Comparison of ENCODE assay signal across 19 cellular contexts in genomic region chr1:178098262-178098661, GRCh38. TPM values are rescaled to one million over a fixed set of nuclear protein-coding genes. Genes with fewer than 3 reads are reported as not detected.
A peak's percentile ranks its signal among the peaks of the same experiment; 100 is the strongest.
DNase-seq lines count a peak whose midpoint lies in the region; ATAC-seq, FAIRE-seq and TF ChIP-seq lines count a peak whose summit lies in the region.
"Had no signal": no experiment of that assay in that cellular context is flagged by ENCODE, and none has a peak within 500 bp of the region (broad histone marks: within the 10 kb centered on the region; RNA-seq: fewer than 3 reads in every experiment).

No MANE protein-coding gene starts in this region.

- H3K27me3 ChIP-seq in heart right ventricle = peaks cover 0 to 14% (median 0%) of the 10 kb centered on the region in 7 donors

- peak overlapping the region; percentile 25 to 97 (median 94) for H3K27ac ChIP-seq in heart right ventricle

- DNase-seq in heart right ventricle (no peak), cardiac septum (ENCODE audit: low spot score) (no peak), astrocyte of the hippocampus (ENCODE audit: low read depth, low spot score) (peak; percentile 40), iris pigment epithelial cell (ENCODE audit: low read depth) (peak; percentile 60), D721Med (ENCODE audit: insufficient read length, low spot score) (no peak)
- no peak for DNase-seq in NK-92 treated with Interleukin-12 subunit alpha and Interleukin-12 subunit beta, amount 100 ng/mL, for 24 hours (lab: John Stamatoyannopoulos, UW)
- DNase-seq: activated CD4-positive, alpha-beta T cell treated with anti-CD3 and anti-CD28 coated beads, Interleukin-2, amount 10 ng/mL, durations not matched to agents 7 days and 5 days; activated T-cell treated with anti-CD3 and anti-CD28 coated beads, Interleukin-2, amount 50 U/mL, for 4 hours; Caco-2; effector CD4-positive, alpha-beta T cell; glutamatergic neuron; kidney glomerular epithelial cell; NCI-H1436 treated with DMSO at 0.1 percent for 48 hours; NCI-H524 treated with DMSO at 0.1 percent for 48 hours; stimulated activated naive CD8-positive, alpha-beta T cell treated with anti-CD3 and anti-CD28 coated beads, Interleukin-15, amount 100 ng/mL, for 72 hours; T-helper 2 cell had no signal

- TF ChIP-seq CTCF in heart right ventricle (IDR thresholded peaks at IDR 0.05) (no peak), D721Med (IDR thresholded peaks at IDR 0.05; ENCODE audit: insufficient read depth, missing control alignments) (no peak)

- H3K9me3 ChIP-seq in heart right ventricle = no peaks in the 10 kb centered on the region
- H3K9me3 ChIP-seq: Caco-2 had no signal

- FAIRE-seq in D721Med (lab: Jason Lieb, UNC) = no peak

- peak overlapping the region in 9 of 10 donors; percentile 2 to 96 (median 34) for H3K4me3 ChIP-seq in heart right ventricle

- ATAC-seq in heart right ventricle = peak in 1 of 8 donors; percentile 16
- ATAC-seq in HG02840 (IDR thresholded peaks at IDR 0.05; ENCODE audit: low FRiP score, unreplicated experiment) = no peak
- ATAC-seq in GM21390 (IDR thresholded peaks at IDR 0.05; ENCODE audit: unreplicated experiment) = no peak
- ATAC-seq: activated T-cell treated with anti-CD3 and anti-CD28 coated beads, Interleukin-2, amount 50 U/mL, for 4 hours; HCT116; stimulated activated naive CD8-positive, alpha-beta T cell treated with anti-CD3 and anti-CD28 coated beads, Interleukin-15, amount 100 ng/mL, for 72 hours had no signal

- peaks cover 7 to 87% (median 74%) of the 10 kb centered on the region in 9 donors for H3K4me1 ChIP-seq in heart right ventricle

- intact Hi-C loops in heart right ventricle (cut with DNase I) (loop anchor here in 9 of 10 donors (5.0 to 10.0 kb wide), 10 partner anchors 41 to 187 kb away; no protein-coding TSS in a partner anchor), cardiac septum (cut with DNase I) (loop anchor here (5.0 kb wide), 1 partner anchor 74 kb away; no protein-coding TSS in a partner anchor)

- no peaks in the 10 kb centered on the region for H3K36me3 ChIP-seq in heart right ventricle

- WGBS in heart right ventricle, 2 donors = 12 to 24% methylated on average over 3 of the region's 3 CpGs

RNA-seq across cellular contexts. Expression of gene RASAL2, which starts 4.4 kb away (rescaled TPM):
- total RNA-seq in heart right ventricle = 10 to 100 TPM; 26.5 to 59.8 (median 40.0) TPM
- polyA plus RNA-seq in heart right ventricle = 1 to 10 TPM; 3.5 to 9.1 TPM
- 45.8 TPM for total RNA-seq in cardiac septum
- total RNA-seq: activated CD4-positive, alpha-beta T cell treated with anti-CD3 and anti-CD28 coated beads, Interleukin-2, amount 10 ng/mL, durations not matched to agents 7 days and 5 days had no signal

Comparison
In these comparisons a context has a peak if more than half of its experiments do, and no peak if none do; other contexts are left out.
1. DNase-seq: peak in astrocyte of the hippocampus (single experiment) and iris pigment epithelial cell (single experiment); none in heart right ventricle (0 of 2), cardiac septum (single experiment), NK-92 treated with Interleukin-12 subunit alpha and Interleukin-12 subunit beta, amount 100 ng/mL, for 24 hours (single experiment) and D721Med (single experiment).